Comparison of ENCODE assay signal across 12 cellular contexts in genomic region chr10:80486151-80486692, GRCh38. TPM values are rescaled to one million over a fixed set of nuclear protein-coding genes. Genes with fewer than 3 reads are reported as not detected.
DNase-seq lines count a peak whose midpoint lies in the region; ATAC-seq lines count a peak whose summit lies in the region.
"Had no signal": no experiment of that assay in that cellular context is flagged by ENCODE, and none has a peak within 500 bp of the region (broad histone marks: within the 10 kb centered on the region; RNA-seq: fewer than 3 reads in every experiment).

No MANE protein-coding gene starts in this region.

- 58% methylated on average over 9 of the region's 9 CpGs for WGBS in right cardiac atrium

- H3K4me1 Mint-ChIP-seq in T-helper 1 cell treated with Interleukin-12 subunit alpha and Interleukin-12 subunit beta and Interleukin-4 antibody, amounts not matched to agents 30 μg/mL and 1 μg/mL, for 36 hours (ENCODE audit: low read depth) = peaks cover 85% of the 10 kb centered on the region
- peaks cover 90% of the 10 kb centered on the region for H3K4me1 Mint-ChIP-seq in activated CD4-positive, alpha-beta memory T cell treated with anti-CD3 and anti-CD28 coated beads, Interleukin-2, amount 10 ng/mL, durations not matched to agents 7 days and 5 days

- H3K36me3 Mint-ChIP-seq in T-helper 1 cell treated with Interleukin-12 subunit alpha and Interleukin-12 subunit beta and Interleukin-4 antibody, amounts not matched to agents 30 μg/mL and 1 μg/mL, for 36 hours (ENCODE audit: low read depth) = peaks cover 43% of the 10 kb centered on the region
- H3K36me3 Mint-ChIP-seq in activated CD4-positive, alpha-beta memory T cell treated with anti-CD3 and anti-CD28 coated beads, Interleukin-2, amount 10 ng/mL, durations not matched to agents 7 days and 5 days (ENCODE audit: low read depth) = peaks cover 62% of the 10 kb centered on the region

- H3K27me3 ChIP-seq in right cardiac atrium (ENCODE audit: control insufficient read depth, insufficient read depth) = no peaks in the 10 kb centered on the region

- no peaks in the 10 kb centered on the region for H3K9me3 Mint-ChIP-seq in T-helper 1 cell treated with Interleukin-12 subunit alpha and Interleukin-12 subunit beta and Interleukin-4 antibody, amounts not matched to agents 30 μg/mL and 1 μg/mL, for 36 hours
- H3K9me3 Mint-ChIP-seq in activated CD4-positive, alpha-beta memory T cell treated with anti-CD3 and anti-CD28 coated beads, Interleukin-2, amount 10 ng/mL, durations not matched to agents 7 days and 5 days = no peaks in the 10 kb centered on the region
- H3K9me3 Mint-ChIP-seq: IgD-negative memory B cell had no signal

- no peaks in the 10 kb centered on the region for H3K9me3 ChIP-seq in right cardiac atrium (ENCODE audit: control insufficient read depth, low read length)

- H3K27me3 Mint-ChIP-seq in T-helper 1 cell treated with Interleukin-12 subunit alpha and Interleukin-12 subunit beta and Interleukin-4 antibody, amounts not matched to agents 30 μg/mL and 1 μg/mL, for 36 hours (ENCODE audit: low read depth) = no peaks in the 10 kb centered on the region
- no peaks in the 10 kb centered on the region for H3K27me3 Mint-ChIP-seq in activated CD4-positive, alpha-beta memory T cell treated with anti-CD3 and anti-CD28 coated beads, Interleukin-2, amount 10 ng/mL, durations not matched to agents 7 days and 5 days
- H3K27me3 Mint-ChIP-seq: IgD-negative memory B cell had no signal

- no peak for DNase-seq in T-helper 1 cell
- no peak for DNase-seq in activated CD4-positive, alpha-beta memory T cell treated with anti-CD3 and anti-CD28 coated beads, Interleukin-2, amount 10 ng/mL, durations not matched to agents 7 days and 5 days
- peak in 1 of 3 donors; percentile 38 for DNase-seq in right cardiac atrium
- DNase-seq in stimulated activated CD8-positive, alpha-beta memory T cell treated with anti-CD3 and anti-CD28 coated beads, Interleukin-4, amount 100 ng/mL, for 48 hours = peak; percentile 52
- no peak for DNase-seq in iPS-NIHi7 (ENCODE audit: extremely low spot score)
- DNase-seq: occipital lobe had no signal

- POLR2A ChIA-PET in activated CD4-positive, alpha-beta memory T cell treated with anti-CD3 and anti-CD28 coated beads, Interleukin-2, amount 10 ng/mL, durations not matched to agents 7 days and 5 days (lab: Charles Lee) = interaction anchor here (0.8 to 11.7 kb wide), 9 partner anchors 13 to 43 kb away, joined by 3 to 404 read pairs (median 5); partner anchors contain the start of gene TSPAN14

- H3K27ac ChIP-seq in right cardiac atrium (ENCODE audit: low read length) = peak overlapping the region; percentile 59

- ATAC-seq in right cardiac atrium = peak; percentile 43 to 51
- no peak for ATAC-seq in GM21723 (IDR thresholded peaks at IDR 0.05; ENCODE audit: unreplicated experiment)
- no peak for ATAC-seq in GM18868 (IDR thresholded peaks at IDR 0.05; ENCODE audit: unreplicated experiment)
- ATAC-seq: HCT116, Panc1 had no signal

- H3K4me1 ChIP-seq in right cardiac atrium (ENCODE audit: control insufficient read depth, insufficient read depth, low read length) = peaks cover 22% of the 10 kb centered on the region

- H3K27ac Mint-ChIP-seq in T-helper 1 cell treated with Interleukin-12 subunit alpha and Interleukin-12 subunit beta and Interleukin-4 antibody, amounts not matched to agents 30 μg/mL and 1 μg/mL, for 36 hours = peak overlapping the region; percentile 76
- peak overlapping the region; percentile 91 for H3K27ac Mint-ChIP-seq in activated CD4-positive, alpha-beta memory T cell treated with anti-CD3 and anti-CD28 coated beads, Interleukin-2, amount 10 ng/mL, durations not matched to agents 7 days and 5 days
- H3K27ac Mint-ChIP-seq: IgD-negative memory B cell had no signal

- intact Hi-C loops in right cardiac atrium (cut with DNase I) = no loop called here

- CTCF ChIA-PET in activated CD4-positive, alpha-beta memory T cell treated with anti-CD3 and anti-CD28 coated beads, Interleukin-2, amount 10 ng/mL, durations not matched to agents 7 days and 5 days (lab: Charles Lee) = interaction anchor here (0.7 to 6.6 kb wide), 11 partner anchors 11 to 41 kb away, joined by 3 to 64 read pairs (median 6); no protein-coding TSS in a partner anchor

- peak overlapping the region; percentile 47 for H3K4me3 Mint-ChIP-seq in T-helper 1 cell treated with Interleukin-12 subunit alpha and Interleukin-12 subunit beta and Interleukin-4 antibody, amounts not matched to agents 30 μg/mL and 1 μg/mL, for 36 hours
- peak overlapping the region; percentile 60 for H3K4me3 Mint-ChIP-seq in activated CD4-positive, alpha-beta memory T cell treated with anti-CD3 and anti-CD28 coated beads, Interleukin-2, amount 10 ng/mL, durations not matched to agents 7 days and 5 days

- H3K4me3 ChIP-seq in right cardiac atrium (ENCODE audit: low read length) = no peak overlapping the region

RNA-seq across cellular contexts. Expression of gene TSPAN14, which starts 32.1 kb away (rescaled TPM):
- total RNA-seq in activated CD4-positive, alpha-beta memory T cell treated with anti-CD3 and anti-CD28 coated beads, Interleukin-2, amount 10 ng/mL, durations not matched to agents 7 days and 5 days = 100 to 1,000 TPM; 130 to 136 TPM
- 10 to 100 TPM; 24.4 to 44.1 (median 34.1) TPM for total RNA-seq in right cardiac atrium
- 27.6 TPM for polyA plus RNA-seq in right cardiac atrium

RNA-seq across cellular contexts. Expression of gene SH2D4B, which starts 51.5 kb away (rescaled TPM):
- under 1 TPM; 0.13 to 0.15 TPM for total RNA-seq in activated CD4-positive, alpha-beta memory T cell treated with anti-CD3 and anti-CD28 coated beads, Interleukin-2, amount 10 ng/mL, durations not matched to agents 7 days and 5 days
- total RNA-seq in right cardiac atrium = not detected
- polyA plus RNA-seq in right cardiac atrium = not detected
- polyA plus RNA-seq: IgD-negative memory B cell had no signal

Comparison
In these comparisons a context has a peak if more than half of its experiments do, and no peak if none do; other contexts are left out.
1. ATAC-seq: peak in right cardiac atrium (2 of 2); none in GM21723 (single experiment) and GM18868 (single experiment).